In the genomic region with DNA sequence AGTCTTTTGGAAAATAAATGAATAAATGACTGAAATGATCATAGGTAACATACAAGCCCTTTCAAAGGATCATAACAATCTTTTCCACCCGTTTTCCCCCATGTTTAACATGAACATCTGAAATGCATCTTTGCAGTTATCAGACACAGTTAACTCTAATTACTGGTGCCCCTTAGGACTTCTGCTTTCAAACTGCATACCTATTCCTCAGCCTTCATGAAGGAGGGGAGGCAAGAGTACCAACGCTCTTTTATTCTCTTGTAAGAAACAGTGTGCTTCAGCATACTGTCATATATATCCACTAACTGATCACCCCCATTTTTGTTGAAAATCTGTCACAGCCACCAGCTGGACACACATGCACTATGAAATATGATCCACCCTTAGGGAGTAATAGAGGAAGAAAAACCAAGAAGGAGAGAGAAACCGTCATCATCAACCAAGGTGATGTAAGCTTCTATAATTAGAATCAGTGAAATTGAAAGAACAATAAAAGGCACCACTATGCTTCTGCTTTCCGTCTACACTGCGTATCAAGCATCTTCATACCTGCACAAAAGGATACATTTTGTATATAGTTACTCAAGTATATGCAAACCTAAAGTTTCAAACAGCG, we compare ENCODE assay signal across 1 cellular context.
TF ChIP-seq lines count a peak whose summit lies in the region.

No MANE protein-coding gene starts in this region.

TF ChIP-seq in SK-N-SH treated with all-trans-retinoic acid at 6 μM for 48 hours, 23 proteins besides CTCF, POLR2A, EP300 and RAD21 (continued from another document):
- TF ChIP-seq, protein P1, sequence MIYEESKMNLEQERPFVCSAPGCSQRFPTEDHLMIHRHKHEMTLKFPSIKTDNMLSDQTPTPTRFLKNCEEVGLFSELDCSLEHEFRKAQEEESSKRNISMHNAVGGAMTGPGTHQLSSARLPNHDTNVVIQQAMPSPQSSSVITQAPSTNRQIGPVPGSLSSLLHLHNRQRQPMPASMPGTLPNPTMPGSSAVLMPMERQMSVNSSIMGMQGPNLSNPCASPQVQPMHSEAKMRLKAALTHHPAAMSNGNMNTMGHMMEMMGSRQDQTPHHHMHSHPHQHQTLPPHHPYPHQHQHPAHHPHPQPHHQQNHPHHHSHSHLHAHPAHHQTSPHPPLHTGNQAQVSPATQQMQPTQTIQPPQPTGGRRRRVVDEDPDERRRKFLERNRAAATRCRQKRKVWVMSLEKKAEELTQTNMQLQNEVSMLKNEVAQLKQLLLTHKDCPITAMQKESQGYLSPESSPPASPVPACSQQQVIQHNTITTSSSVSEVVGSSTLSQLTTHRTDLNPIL (CRISPR knock-in tag; IDR thresholded peaks at IDR 0.05; ENCODE audit: low read depth), result no peak
- TF ChIP-seq ARNTL (CRISPR knock-in tag; IDR thresholded peaks at IDR 0.05; ENCODE audit: borderline replicate concordance, low read depth), result no peak
- TF ChIP-seq, protein P2, sequence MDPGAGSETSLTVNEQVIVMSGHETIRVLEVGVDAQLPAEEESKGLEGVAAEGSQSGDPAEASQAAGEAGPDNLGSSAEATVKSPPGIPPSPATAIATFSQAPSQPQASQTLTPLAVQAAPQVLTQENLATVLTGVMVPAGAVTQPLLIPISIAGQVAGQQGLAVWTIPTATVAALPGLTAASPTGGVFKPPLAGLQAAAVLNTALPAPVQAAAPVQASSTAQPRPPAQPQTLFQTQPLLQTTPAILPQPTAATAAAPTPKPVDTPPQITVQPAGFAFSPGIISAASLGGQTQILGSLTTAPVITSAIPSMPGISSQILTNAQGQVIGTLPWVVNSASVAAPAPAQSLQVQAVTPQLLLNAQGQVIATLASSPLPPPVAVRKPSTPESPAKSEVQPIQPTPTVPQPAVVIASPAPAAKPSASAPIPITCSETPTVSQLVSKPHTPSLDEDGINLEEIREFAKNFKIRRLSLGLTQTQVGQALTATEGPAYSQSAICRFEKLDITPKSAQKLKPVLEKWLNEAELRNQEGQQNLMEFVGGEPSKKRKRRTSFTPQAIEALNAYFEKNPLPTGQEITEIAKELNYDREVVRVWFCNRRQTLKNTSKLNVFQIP (CRISPR knock-in tag; IDR thresholded peaks at IDR 0.05; ENCODE audit: borderline replicate concordance, low read depth), result no peak
- TF ChIP-seq ZNF8 (CRISPR knock-in tag; IDR thresholded peaks at IDR 0.05), result no peak
- TF ChIP-seq ZC3H10 (CRISPR knock-in tag; IDR thresholded peaks at IDR 0.05), result no peak
- TF ChIP-seq GLIS3 (CRISPR knock-in tag; IDR thresholded peaks at IDR 0.05), result no peak
- no peak for TF ChIP-seq TOX (CRISPR knock-in tag; IDR thresholded peaks at IDR 0.05; ENCODE audit: borderline replicate concordance)
- no peak for TF ChIP-seq ZNF565 (CRISPR knock-in tag; conservative IDR thresholded peaks at IDR 0.05; ENCODE audit: low read depth)
- TF ChIP-seq BACH2 (CRISPR knock-in tag; IDR thresholded peaks at IDR 0.05; ENCODE audit: borderline replicate concordance), result no peak
